Comparison of ENCODE assay signal across 8 cellular contexts in the genomic region with DNA sequence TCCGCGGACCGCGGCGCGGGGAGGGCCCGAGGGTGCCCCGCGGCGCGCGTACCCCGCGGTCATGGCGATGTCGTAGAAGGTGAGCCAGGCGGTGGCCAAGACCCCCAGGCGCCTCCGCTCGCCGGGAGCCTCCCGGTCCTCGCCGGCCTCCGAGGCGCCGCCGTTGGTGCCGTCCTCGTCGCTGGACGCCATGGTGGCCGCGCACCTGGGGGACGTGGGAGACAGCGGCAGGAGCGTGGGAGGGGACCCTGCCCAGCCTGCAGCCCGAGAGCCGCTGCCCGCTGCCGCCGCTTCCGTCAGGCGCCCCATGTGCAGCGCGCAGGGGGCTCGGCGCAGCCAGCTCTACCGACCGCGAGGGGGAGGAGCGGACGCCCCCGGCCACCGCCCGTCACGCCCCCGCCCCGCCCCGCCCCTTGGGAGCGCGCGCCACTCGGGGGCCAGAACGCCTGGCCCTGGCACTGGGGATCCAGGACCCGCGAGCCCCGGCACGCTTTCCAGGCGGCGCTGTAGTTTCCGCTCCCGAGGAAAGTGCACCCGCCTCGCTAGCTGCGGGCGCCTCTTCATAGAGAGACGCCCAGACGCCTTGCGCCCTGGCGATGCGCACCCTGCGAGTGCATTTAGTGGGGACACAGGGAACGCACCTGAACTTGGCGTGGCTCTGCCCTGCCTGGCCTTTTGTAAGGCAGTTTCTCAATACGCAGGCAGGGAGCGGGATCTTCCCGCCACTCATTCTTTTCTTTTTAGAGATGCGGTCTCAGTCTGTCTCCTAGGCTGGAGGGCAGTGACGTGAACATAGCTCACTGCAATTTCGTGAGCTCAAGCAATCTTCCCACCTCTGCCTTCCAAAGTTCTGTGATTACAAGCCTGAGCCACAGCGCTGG. TPM values are rescaled to one million over a fixed set of nuclear protein-coding genes. Genes with fewer than 3 reads are reported as not detected.
DNase-seq lines count a peak whose midpoint lies in the region; ATAC-seq and TF ChIP-seq lines count a peak whose summit lies in the region.

A gene with protein sequence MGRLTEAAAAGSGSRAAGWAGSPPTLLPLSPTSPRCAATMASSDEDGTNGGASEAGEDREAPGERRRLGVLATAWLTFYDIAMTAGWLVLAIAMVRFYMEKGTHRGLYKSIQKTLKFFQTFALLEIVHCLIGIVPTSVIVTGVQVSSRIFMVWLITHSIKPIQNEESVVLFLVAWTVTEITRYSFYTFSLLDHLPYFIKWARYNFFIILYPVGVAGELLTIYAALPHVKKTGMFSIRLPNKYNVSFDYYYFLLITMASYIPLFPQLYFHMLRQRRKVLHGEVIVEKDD (minus strand): TSS at position 344 of the 881 bp plus-strand sequence. CDS start 35 bp downstream, at position 309.

- peak within 1 kb of the TSS; percentile 96 to 99 for H3K27ac ChIP-seq in thoracic aorta

- H3K4me3 ChIP-seq in neuron (ENCODE audit: low read length) (peak within 1 kb of the TSS; percentile 81), thoracic aorta (peak within 1 kb of the TSS; percentile 96)

- H3K27me3 ChIP-seq in neuron (ENCODE audit: insufficient read depth, low read length) (no peaks in the 10 kb centered on the region), thoracic aorta (replicated peaks; ENCODE audit: insufficient read depth) (no peaks in the 10 kb centered on the region)

- H3K4me1 ChIP-seq in neuron (ENCODE audit: insufficient read depth, low read length) (peaks cover 5% of the 10 kb centered on the region), thoracic aorta (ENCODE audit: control insufficient read depth in 1 of 2, low read depth in 2 of 2) (peaks cover 3 to 22% of the 10 kb centered on the region in 2 donors)

- H3K36me3 ChIP-seq in neuron (ENCODE audit: insufficient read depth, low read length) (no peaks in the 10 kb centered on the region), thoracic aorta (no peaks in the 10 kb centered on the region)

- TF ChIP-seq CTCF in thoracic aorta (IDR thresholded peaks at IDR 0.05), result no peak

- peak within 1 kb of the TSS; percentile 72 for H2AFZ ChIP-seq in neuron (ENCODE audit: low read depth, low read length)

- in situ Hi-C loops in Caki2 (cut with HindIII; ENCODE audit: low pct_unique_long_range_greater_than_20kb, low sequenced_read_pairs), result no loop called here

- DNase-seq in Caki2 (ENCODE audit: low read depth) (peak; percentile 82), RPMI8226 (peak; percentile 47), foreskin melanocyte (peak; percentile 68), thoracic aorta (ENCODE audit: low spot score) (peak; percentile 4)
- DNase-seq in activated naive CD4-positive, alpha-beta T cell treated with Interleukin-2 at 50 U/mL for 16 hours, result peak; percentile 54

- H3K9me3 ChIP-seq in neuron (ENCODE audit: low read length) (no peaks in the 10 kb centered on the region), thoracic aorta (no peaks in the 10 kb centered on the region)

- ATAC-seq in GM19455 (IDR thresholded peaks at IDR 0.05; ENCODE audit: unreplicated experiment) (peak; percentile 74), HG03565 (IDR thresholded peaks at IDR 0.05; ENCODE audit: unreplicated experiment) (peak; percentile 47), thoracic aorta (ENCODE audit: insufficient number of reproducible peaks, low FRiP score, low read depth) (peak; percentile 59)

RNA-seq across cellular contexts. Expression of the gene that starts here (rescaled TPM):
- total RNA-seq in Caki2 (2014; rRNA removed; shearing (Covaris generic); ENCODE audit: low replicate concordance), result 87.0 and 91.9 TPM in 2 replicates
- 100 to 1,000 TPM in 1 of 2 donors, 10 to 100 TPM in 1; 82.2 to 109 TPM for total RNA-seq in thoracic aorta

Comparison
In these comparisons a context has a peak if more than half of its experiments do, and no peak if none do; other contexts are left out.
1. Peak in every context shown above with its lines: DNase-seq, ATAC-seq, H3K4me3 ChIP-seq and H3K27ac ChIP-seq.
2. DNase-seq: peak in every context shown above with its lines; median percentile 82 in Caki2; 68 in foreskin melanocyte; 54 in activated naive CD4-positive, alpha-beta T cell treated with Interleukin-2 at 50 U/mL for 16 hours; 47 in RPMI8226; 4 in thoracic aorta.